Comparison of ENCODE assay signal across 9 cellular contexts in the genomic region with DNA sequence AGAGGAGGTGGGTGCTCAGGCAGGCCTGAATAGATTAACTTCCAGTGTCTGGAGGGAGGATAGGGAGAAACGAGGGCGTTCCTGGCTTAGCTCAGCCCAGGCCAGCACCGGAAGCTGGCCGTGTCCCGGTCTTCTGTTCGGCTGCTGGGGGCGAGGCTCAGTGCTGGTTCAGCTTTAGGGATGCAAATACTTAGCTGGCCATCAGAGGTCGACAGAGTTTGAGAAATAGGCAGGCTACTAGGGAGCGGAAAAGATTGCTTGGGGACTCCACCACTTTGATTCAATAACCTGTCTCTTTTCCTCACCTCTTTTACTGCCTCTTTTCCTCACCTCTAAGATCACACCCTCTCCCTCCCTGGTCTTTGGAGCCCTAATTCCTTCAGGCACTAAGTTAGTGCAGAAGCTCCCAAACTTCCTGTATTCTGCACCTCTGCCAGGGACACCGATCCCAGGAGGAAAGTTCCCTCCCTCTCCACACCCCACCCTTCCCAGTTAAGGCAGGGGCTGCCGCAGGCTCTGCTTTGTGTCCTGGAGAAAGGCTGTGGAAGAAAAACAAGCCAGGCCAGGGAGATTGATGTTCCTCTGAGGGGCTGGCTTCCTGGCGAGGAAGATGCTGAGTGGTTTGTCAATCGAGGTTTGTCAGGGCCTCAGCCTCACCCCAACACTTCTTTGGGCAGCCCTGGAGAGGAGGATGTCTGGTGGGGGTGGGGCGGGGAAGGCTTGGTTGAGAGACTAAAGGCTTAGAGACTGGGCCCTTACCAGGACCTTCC. TPM values are rescaled to one million over a fixed set of nuclear protein-coding genes. Genes with fewer than 3 reads are reported as not detected.
DNase-seq lines count a peak whose midpoint lies in the region; ATAC-seq and TF ChIP-seq lines count a peak whose summit lies in the region.
"Had no signal": no experiment of that assay in that cellular context is flagged by ENCODE, and none has a peak within 500 bp of the region (broad histone marks: within the 10 kb centered on the region; RNA-seq: fewer than 3 reads in every experiment).

No MANE protein-coding gene starts in this region.

- H3K4me1 ChIP-seq in H9 (ENCODE audit: insufficient read depth, low read length), result 0 out of 2 replicates have a peak, but pooled peaks cover 2% of the 10 kb centered on the region
- peaks cover 7% of the 10 kb centered on the region for H3K4me1 ChIP-seq in NT2/D1 (ENCODE audit: insufficient read depth, insufficient read length)
- H3K4me1 ChIP-seq in effector memory CD4-positive, alpha-beta T cell (ENCODE audit: control insufficient read depth, insufficient read depth, low read length, poor library complexity, severe bottlenecking), result no peaks in the 10 kb centered on the region
- H3K4me1 ChIP-seq: BLaER1 had no signal

- H2BK120ac ChIP-seq in H9 (ENCODE audit: low read depth, low read length, poor library complexity, severe bottlenecking), result no peak overlapping the region

- H2BK12ac ChIP-seq in H9 (ENCODE audit: insufficient read length, low read depth, low read length), result no peak overlapping the region

- peaks cover 59 to 71% of the 10 kb centered on the region in 2 experiments for H3K9me3 Mint-ChIP-seq in H9

- H3K9ac ChIP-seq in H9 (ENCODE audit: extremely low read depth, insufficient read length, low read length), result no peak overlapping the region
- H3K9ac ChIP-seq in NT2/D1 (ENCODE audit: insufficient read length, low read depth), result no peak overlapping the region
- H3K9ac ChIP-seq: BLaER1 had no signal

- H3K23ac ChIP-seq in H9 (ENCODE audit: insufficient read length, low read depth, low read length), result no peak overlapping the region

- H3K4me3 Mint-ChIP-seq in H9, result peak overlapping the region in 1 of 2 experiments; percentile 36; a peak in 2 of 5 replicates

- H2AFZ ChIP-seq in H9 (ENCODE audit: low read length), result no peak overlapping the region

- WGBS in H9 (ENCODE audit: extremely low coverage, insufficient read length, low lambda C conversion rate), result no CpG with 5 or more reads among the region's 14 CpGs

- H3K27me3 ChIP-seq in H9 (ENCODE audit: insufficient read depth, low read length) (peaks cover 22% of the 10 kb centered on the region; the same call in 1 of the 2 replicates), NT2/D1 (ENCODE audit: insufficient read depth, insufficient read length) (peaks cover 60% of the 10 kb centered on the region)
- H3K27me3 ChIP-seq in effector memory CD4-positive, alpha-beta T cell (replicated peaks; ENCODE audit: control insufficient read depth, insufficient read depth, low read length, poor library complexity, severe bottlenecking), result no peaks in the 10 kb centered on the region

- no peaks in the 10 kb centered on the region for H3K36me3 ChIP-seq in NT2/D1 (ENCODE audit: insufficient read depth, insufficient read length, low read length)
- H3K36me3 ChIP-seq in effector memory CD4-positive, alpha-beta T cell (ENCODE audit: control insufficient read depth, insufficient read depth, low read length), result no peaks in the 10 kb centered on the region
- H3K36me3 ChIP-seq: BLaER1 had no signal

- no peak overlapping the region for H2BK15ac ChIP-seq in H9 (ENCODE audit: low read depth, low read length)

- H3K18ac ChIP-seq in H9 (ENCODE audit: insufficient read length, low read depth, low read length), result no peak overlapping the region

- peak overlapping the region in 1 of 3 experiments; percentile 71; a peak in 1 of 7 replicates for H3K27ac Mint-ChIP-seq in H9

- H3K4me2 ChIP-seq in H9 (ENCODE audit: insufficient read depth, insufficient read length, low read length), result no peak overlapping the region
- H3K4me2 ChIP-seq: BLaER1 had no signal

- no peak overlapping the region for H4K8ac ChIP-seq in H9 (replicated peaks; ENCODE audit: insufficient read length, low read depth, low read length)

- H3K79me2 ChIP-seq in H9 (ENCODE audit: insufficient read depth, low read length), result no peaks in the 10 kb centered on the region

- H3K36me3 Mint-ChIP-seq in H9 (ENCODE audit: insufficient read depth in 1 of 3, low read depth in 3 of 3), result peaks cover 0 to 5% (median 0%) of the 10 kb centered on the region in 3 experiments; a peak in 1 of 7 replicates

- H3K56ac ChIP-seq in H9 (ENCODE audit: insufficient read length, low read depth, low read length), result no peak overlapping the region

- no peak overlapping the region for H2AK5ac ChIP-seq in H9 (ENCODE audit: insufficient read length, low read length)

- peak; percentile 3 for DNase-seq in DMS153 treated with DMSO at 0.1 percent for 48 hours (lab: John Stamatoyannopoulos, UW; ENCODE audit: unreplicated experiment)
- no peak for DNase-seq in DMS153 (lab: John Stamatoyannopoulos, UW)
- peak; percentile 66 for DNase-seq in H9
- peak; percentile 76 for DNase-seq in NT2/D1 (ENCODE audit: low read depth, low spot score)
- DNase-seq in dermis blood vessel endothelial cell, result peak; percentile 67
- peak; percentile 51 for DNase-seq in mesenteric fat pad (ENCODE audit: low spot score)
- DNase-seq in effector memory CD4-positive, alpha-beta T cell, result no peak

- H4K20me1 ChIP-seq in H9 (ENCODE audit: control insufficient read depth, insufficient read depth, insufficient read length), result no peaks in the 10 kb centered on the region

- no peak overlapping the region for H3T11ph ChIP-seq in H9 (ENCODE audit: low read length)

- H4K91ac ChIP-seq in H9 (ENCODE audit: insufficient read length, low read depth, low read length), result no peak overlapping the region

- H2BK5ac ChIP-seq in H9 (ENCODE audit: insufficient read length, low read length), result no peak overlapping the region

- H3K9me3 ChIP-seq in H9 (ENCODE audit: control insufficient read depth, low read depth, low read length) (no peaks in the 10 kb centered on the region), NT2/D1 (ENCODE audit: insufficient read depth, low read length) (no peaks in the 10 kb centered on the region)
- no peaks in the 10 kb centered on the region for H3K9me3 ChIP-seq in effector memory CD4-positive, alpha-beta T cell (ENCODE audit: control insufficient read depth, low read length)
- H3K9me3 ChIP-seq: BLaER1 had no signal

- H2BK20ac ChIP-seq in H9 (ENCODE audit: low read depth, low read length, poor library complexity, severe bottlenecking), result no peak overlapping the region

- H3K4me3 ChIP-seq in NT2/D1 (ENCODE audit: insufficient read length, low read depth), result no peak overlapping the region
- H3K4me3 ChIP-seq in effector memory CD4-positive, alpha-beta T cell (ENCODE audit: insufficient read depth, low read depth, low read length, poor library complexity, severe bottlenecking), result no peak overlapping the region
- H3K4me3 ChIP-seq: BLaER1 had no signal

- H3K27me3 Mint-ChIP-seq in H9 (ENCODE audit: low read depth), result peaks cover 65% of the 10 kb centered on the region

- peaks cover 0 to 6% of the 10 kb centered on the region in 2 experiments; a peak in 1 of 4 replicates for H3K4me1 Mint-ChIP-seq in H9

- no peak overlapping the region for H3K27ac ChIP-seq in H9 (ENCODE audit: insufficient read length, low read depth, low read length)
- H3K27ac ChIP-seq in effector memory CD4-positive, alpha-beta T cell (ENCODE audit: insufficient read depth, low read length, poor library complexity, severe bottlenecking), result no peak overlapping the region
- H3K27ac ChIP-seq: BLaER1 had no signal

- no peaks in the 10 kb centered on the region for H3K23me2 ChIP-seq in H9 (ENCODE audit: insufficient read length, low read depth, low read length, poor library complexity, severe bottlenecking)

- H3K14ac ChIP-seq in H9 (ENCODE audit: insufficient read depth, low read length), result no peak overlapping the region

- peak; percentile 68 for TF ChIP-seq CTCF in H9 (conservative IDR thresholded peaks at IDR 0.05)

- H4K5ac ChIP-seq in H9 (ENCODE audit: insufficient read length, low read depth, low read length), result no peak overlapping the region

- no peak overlapping the region for H3K4ac ChIP-seq in H9 (ENCODE audit: low read depth, low read length)

- no peaks in the 10 kb centered on the region for H3K79me1 ChIP-seq in H9 (ENCODE audit: insufficient read depth, low read depth, low read length, poor library complexity, severe bottlenecking)

- ATAC-seq in GM21528 (IDR thresholded peaks at IDR 0.05; ENCODE audit: low FRiP score, unreplicated experiment), result no peak

RNA-seq across cellular contexts. Expression of gene EFNB1, which starts 6.0 kb away (rescaled TPM):
- total RNA-seq in H9 (2021), result 2.7 and 3.1 TPM in 2 replicates
- total RNA-seq in dermis blood vessel endothelial cell, result 30.0 and 43.4 TPM in 2 replicates
- total RNA-seq in mesenteric fat pad, result 78.9 TPM

Comparison
In these comparisons a context has a peak if more than half of its experiments do, and no peak if none do; other contexts are left out.
1. DNase-seq: peak in DMS153 treated with DMSO at 0.1 percent for 48 hours (single experiment), H9 (single experiment), NT2/D1 (single experiment), dermis blood vessel endothelial cell (single experiment) and mesenteric fat pad (single experiment); none in DMS153 (single experiment) and effector memory CD4-positive, alpha-beta T cell (0 of 3).